1 cellular context compared by ENCODE assay signal in the genomic region with DNA sequence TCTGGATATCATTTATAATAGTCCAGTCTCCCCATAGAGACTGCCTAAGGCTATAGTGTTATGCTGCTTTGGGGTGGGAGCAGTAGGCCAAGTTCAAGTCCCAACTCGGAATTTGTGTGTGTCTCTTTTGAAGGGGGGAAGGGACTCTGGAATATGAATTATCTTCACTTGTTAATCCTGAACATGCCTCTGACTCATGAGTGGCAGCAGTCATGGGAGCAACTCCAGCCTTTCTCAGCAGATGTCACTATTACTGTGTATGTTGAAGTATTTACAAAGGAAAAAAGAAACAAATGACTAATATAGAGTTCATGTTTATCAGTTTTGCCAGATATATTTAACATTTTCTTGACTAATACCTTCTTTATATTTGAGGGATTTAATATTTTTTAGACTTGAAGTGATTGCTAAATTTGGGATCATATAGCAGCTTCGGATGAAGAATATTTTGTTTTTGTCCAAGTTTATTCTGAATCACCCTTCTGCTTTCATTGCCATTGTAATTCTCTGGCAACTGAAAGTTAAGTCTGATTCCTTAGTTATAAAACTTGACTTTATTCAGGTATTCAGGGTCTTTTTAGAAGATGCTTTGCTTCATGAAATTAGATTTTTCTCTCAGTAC.
TF ChIP-seq lines count a peak whose summit lies in the region.

No MANE protein-coding gene starts in this region.

TF ChIP-seq in K562, 482 proteins besides CTCF, POLR2A, EP300 and RAD21 (continued from another document and continues in another):
- no peak for TF ChIP-seq PBX2 (CRISPR knock-in tag; IDR thresholded peaks at IDR 0.05; ENCODE audit: low read depth)
- TF ChIP-seq PBX2 (tag; conservative IDR thresholded peaks at IDR 0.05; ENCODE audit: low read depth), result peak; percentile 74
- TF ChIP-seq, protein P1, sequence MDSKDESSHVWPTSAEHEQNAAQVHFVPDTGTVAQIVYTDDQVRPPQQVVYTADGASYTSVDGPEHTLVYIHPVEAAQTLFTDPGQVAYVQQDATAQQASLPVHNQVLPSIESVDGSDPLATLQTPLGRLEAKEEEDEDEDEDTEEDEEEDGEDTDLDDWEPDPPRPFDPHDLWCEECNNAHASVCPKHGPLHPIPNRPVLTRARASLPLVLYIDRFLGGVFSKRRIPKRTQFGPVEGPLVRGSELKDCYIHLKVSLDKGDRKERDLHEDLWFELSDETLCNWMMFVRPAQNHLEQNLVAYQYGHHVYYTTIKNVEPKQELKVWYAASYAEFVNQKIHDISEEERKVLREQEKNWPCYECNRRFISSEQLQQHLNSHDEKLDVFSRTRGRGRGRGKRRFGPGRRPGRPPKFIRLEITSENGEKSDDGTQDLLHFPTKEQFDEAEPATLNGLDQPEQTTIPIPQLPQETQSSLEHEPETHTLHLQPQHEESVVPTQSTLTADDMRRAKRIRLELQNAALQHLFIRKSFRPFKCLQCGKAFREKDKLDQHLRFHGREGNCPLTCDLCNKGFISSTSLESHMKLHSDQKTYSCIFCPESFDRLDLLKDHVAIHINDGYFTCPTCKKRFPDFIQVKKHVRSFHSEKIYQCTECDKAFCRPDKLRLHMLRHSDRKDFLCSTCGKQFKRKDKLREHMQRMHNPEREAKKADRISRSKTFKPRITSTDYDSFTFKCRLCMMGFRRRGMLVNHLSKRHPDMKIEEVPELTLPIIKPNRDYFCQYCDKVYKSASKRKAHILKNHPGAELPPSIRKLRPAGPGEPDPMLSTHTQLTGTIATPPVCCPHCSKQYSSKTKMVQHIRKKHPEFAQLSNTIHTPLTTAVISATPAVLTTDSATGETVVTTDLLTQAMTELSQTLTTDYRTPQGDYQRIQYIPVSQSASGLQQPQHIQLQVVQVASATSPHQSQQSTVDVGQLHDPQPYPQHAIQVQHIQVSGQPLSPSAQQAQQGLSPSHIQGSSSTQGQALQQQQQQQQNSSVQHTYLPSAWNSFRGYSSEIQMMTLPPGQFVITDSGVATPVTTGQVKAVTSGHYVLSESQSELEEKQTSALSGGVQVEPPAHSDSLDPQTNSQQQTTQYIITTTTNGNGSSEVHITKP (IDR thresholded peaks at IDR 0.05; ENCODE audit: partially characterized antibody), result no peak
- TF ChIP-seq FOSL1 (tag; conservative IDR thresholded peaks at IDR 0.05), result peak; percentile 96
- no peak for TF ChIP-seq DACH1 (IDR thresholded peaks at IDR 0.05; ENCODE audit: partially characterized antibody)
- TF ChIP-seq TEAD2 (tag; IDR thresholded peaks at IDR 0.05), result no peak
- TF ChIP-seq, protein P2, sequence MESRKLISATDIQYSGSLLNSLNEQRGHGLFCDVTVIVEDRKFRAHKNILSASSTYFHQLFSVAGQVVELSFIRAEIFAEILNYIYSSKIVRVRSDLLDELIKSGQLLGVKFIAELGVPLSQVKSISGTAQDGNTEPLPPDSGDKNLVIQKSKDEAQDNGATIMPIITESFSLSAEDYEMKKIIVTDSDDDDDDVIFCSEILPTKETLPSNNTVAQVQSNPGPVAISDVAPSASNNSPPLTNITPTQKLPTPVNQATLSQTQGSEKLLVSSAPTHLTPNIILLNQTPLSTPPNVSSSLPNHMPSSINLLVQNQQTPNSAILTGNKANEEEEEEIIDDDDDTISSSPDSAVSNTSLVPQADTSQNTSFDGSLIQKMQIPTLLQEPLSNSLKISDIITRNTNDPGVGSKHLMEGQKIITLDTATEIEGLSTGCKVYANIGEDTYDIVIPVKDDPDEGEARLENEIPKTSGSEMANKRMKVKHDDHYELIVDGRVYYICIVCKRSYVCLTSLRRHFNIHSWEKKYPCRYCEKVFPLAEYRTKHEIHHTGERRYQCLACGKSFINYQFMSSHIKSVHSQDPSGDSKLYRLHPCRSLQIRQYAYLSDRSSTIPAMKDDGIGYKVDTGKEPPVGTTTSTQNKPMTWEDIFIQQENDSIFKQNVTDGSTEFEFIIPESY (CRISPR knock-in tag; IDR thresholded peaks at IDR 0.05), result no peak
- no peak for TF ChIP-seq ETV1 (tag; conservative IDR thresholded peaks at IDR 0.05; ENCODE audit: low read depth)
- no peak for TF ChIP-seq SMAD1 (IDR thresholded peaks at IDR 0.05; ENCODE audit: low read depth, low read length, partially characterized antibody)
- TF ChIP-seq, protein P3, sequence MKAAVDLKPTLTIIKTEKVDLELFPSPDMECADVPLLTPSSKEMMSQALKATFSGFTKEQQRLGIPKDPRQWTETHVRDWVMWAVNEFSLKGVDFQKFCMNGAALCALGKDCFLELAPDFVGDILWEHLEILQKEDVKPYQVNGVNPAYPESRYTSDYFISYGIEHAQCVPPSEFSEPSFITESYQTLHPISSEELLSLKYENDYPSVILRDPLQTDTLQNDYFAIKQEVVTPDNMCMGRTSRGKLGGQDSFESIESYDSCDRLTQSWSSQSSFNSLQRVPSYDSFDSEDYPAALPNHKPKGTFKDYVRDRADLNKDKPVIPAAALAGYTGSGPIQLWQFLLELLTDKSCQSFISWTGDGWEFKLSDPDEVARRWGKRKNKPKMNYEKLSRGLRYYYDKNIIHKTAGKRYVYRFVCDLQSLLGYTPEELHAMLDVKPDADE (conservative IDR thresholded peaks at IDR 0.05; ENCODE audit: control insufficient read depth, low read depth, low read length), result no peak
- TF ChIP-seq ZNF507 (tag; conservative IDR thresholded peaks at IDR 0.05), result no peak
- TF ChIP-seq RBM17 (IDR thresholded peaks at IDR 0.05; ENCODE audit: borderline replicate concordance, low read depth, low read length), result no peak
- TF ChIP-seq PHF21A (IDR thresholded peaks at IDR 0.05; ENCODE audit: borderline replicate concordance, low read depth), result no peak
- no peak for TF ChIP-seq PHB2 (IDR thresholded peaks at IDR 0.05; ENCODE audit: low read depth)
- 0 out of 2 replicates have a peak, but pooled peaks have one; percentile 33 for TF ChIP-seq ARID3A (IDR thresholded peaks at IDR 0.05; ENCODE audit: borderline replicate concordance, low read depth, low read length)
- TF ChIP-seq CBFA2T3 (IDR thresholded peaks at IDR 0.05), result peak; percentile 15; the same call in 1 of the 2 replicates
- TF ChIP-seq, protein P4, sequence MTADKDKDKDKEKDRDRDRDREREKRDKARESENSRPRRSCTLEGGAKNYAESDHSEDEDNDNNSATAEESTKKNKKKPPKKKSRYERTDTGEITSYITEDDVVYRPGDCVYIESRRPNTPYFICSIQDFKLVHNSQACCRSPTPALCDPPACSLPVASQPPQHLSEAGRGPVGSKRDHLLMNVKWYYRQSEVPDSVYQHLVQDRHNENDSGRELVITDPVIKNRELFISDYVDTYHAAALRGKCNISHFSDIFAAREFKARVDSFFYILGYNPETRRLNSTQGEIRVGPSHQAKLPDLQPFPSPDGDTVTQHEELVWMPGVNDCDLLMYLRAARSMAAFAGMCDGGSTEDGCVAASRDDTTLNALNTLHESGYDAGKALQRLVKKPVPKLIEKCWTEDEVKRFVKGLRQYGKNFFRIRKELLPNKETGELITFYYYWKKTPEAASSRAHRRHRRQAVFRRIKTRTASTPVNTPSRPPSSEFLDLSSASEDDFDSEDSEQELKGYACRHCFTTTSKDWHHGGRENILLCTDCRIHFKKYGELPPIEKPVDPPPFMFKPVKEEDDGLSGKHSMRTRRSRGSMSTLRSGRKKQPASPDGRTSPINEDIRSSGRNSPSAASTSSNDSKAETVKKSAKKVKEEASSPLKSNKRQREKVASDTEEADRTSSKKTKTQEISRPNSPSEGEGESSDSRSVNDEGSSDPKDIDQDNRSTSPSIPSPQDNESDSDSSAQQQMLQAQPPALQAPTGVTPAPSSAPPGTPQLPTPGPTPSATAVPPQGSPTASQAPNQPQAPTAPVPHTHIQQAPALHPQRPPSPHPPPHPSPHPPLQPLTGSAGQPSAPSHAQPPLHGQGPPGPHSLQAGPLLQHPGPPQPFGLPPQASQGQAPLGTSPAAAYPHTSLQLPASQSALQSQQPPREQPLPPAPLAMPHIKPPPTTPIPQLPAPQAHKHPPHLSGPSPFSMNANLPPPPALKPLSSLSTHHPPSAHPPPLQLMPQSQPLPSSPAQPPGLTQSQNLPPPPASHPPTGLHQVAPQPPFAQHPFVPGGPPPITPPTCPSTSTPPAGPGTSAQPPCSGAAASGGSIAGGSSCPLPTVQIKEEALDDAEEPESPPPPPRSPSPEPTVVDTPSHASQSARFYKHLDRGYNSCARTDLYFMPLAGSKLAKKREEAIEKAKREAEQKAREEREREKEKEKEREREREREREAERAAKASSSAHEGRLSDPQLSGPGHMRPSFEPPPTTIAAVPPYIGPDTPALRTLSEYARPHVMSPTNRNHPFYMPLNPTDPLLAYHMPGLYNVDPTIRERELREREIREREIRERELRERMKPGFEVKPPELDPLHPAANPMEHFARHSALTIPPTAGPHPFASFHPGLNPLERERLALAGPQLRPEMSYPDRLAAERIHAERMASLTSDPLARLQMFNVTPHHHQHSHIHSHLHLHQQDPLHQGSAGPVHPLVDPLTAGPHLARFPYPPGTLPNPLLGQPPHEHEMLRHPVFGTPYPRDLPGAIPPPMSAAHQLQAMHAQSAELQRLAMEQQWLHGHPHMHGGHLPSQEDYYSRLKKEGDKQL (CRISPR knock-in tag; IDR thresholded peaks at IDR 0.05; ENCODE audit: borderline replicate concordance), result no peak
- TF ChIP-seq HDAC2 (IDR thresholded peaks at IDR 0.05), result no peak
- TF ChIP-seq ARID2 (IDR thresholded peaks at IDR 0.05), result 0 out of 2 replicates have a peak, but pooled peaks have one; percentile 24
- TF ChIP-seq RBM34 (IDR thresholded peaks at IDR 0.05; ENCODE audit: borderline replicate concordance, insufficient read depth, low read length), result no peak
- no peak for TF ChIP-seq SMAD3 (CRISPR knock-in tag; conservative IDR thresholded peaks at IDR 0.05)
- 0 out of 2 replicates have a peak, but pooled peaks have one; percentile 18 for TF ChIP-seq SMARCA4 (IDR thresholded peaks at IDR 0.05)
- TF ChIP-seq MEIS2 (IDR thresholded peaks at IDR 0.05; ENCODE audit: partially characterized antibody), result peak; percentile 63
- no peak for TF ChIP-seq DMBX1 (CRISPR knock-in tag; IDR thresholded peaks at IDR 0.05; ENCODE audit: borderline replicate concordance)
- TF ChIP-seq GTF2E2 (tag; IDR thresholded peaks at IDR 0.05), result no peak
- no peak for TF ChIP-seq ZBTB5 (IDR thresholded peaks at IDR 0.05)
- no peak for TF ChIP-seq VEZF1 (CRISPR knock-in tag; IDR thresholded peaks at IDR 0.05)
- 0 out of 2 replicates have a peak, but pooled peaks have one; percentile 28 for TF ChIP-seq SMC3 (conservative IDR thresholded peaks at IDR 0.05; ENCODE audit: insufficient read depth, low read depth, low read length)
- TF ChIP-seq NCOA4 (IDR thresholded peaks at IDR 0.05; ENCODE audit: partially characterized antibody), result no peak
- no peak for TF ChIP-seq ATF7 (IDR thresholded peaks at IDR 0.05)
- TF ChIP-seq RBM22 (IDR thresholded peaks at IDR 0.05; ENCODE audit: low read depth, low read length, poor library complexity, severe bottlenecking), result no peak
